In the genomic region with DNA sequence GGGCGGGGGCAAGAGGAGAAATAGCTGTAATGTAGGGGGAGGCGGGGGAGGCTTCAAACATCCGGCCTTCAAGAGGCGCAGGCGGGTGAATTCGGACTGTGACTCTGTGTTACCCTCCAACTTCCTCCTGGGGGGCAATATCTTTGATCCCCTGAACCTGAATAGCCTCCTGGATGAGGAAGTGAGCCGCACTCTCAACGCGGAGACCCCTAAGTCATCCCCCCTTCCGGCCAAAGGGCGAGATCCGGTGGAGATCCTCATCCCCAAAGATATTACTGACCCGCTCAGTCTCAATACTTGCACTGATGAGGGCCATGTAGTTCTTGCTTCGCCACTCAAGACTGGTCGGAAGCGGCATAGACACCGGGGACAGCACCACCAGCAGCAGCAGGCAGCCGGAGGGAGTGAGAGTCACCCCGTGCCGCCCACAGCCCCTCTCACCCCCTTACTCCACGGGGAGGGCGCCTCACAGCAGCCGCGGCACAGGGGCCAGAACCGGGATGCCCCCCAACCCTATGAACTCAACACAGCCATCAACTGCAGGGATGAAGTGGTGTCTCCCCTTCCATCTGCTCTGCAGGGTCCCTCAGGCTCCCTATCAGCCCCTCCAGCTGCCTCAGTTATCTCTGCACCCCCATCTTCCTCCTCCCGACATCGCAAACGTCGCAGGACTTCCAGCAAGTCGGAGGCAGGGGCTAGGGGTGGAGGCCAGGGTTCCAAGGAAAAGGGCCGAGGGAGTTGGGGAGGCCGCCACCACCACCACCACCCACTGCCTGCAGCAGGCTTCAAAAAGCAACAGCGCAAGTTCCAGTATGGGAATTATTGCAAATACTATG, we compare ENCODE assay signal across 8 cellular contexts. TPM values are rescaled to one million over a fixed set of nuclear protein-coding genes. Genes with fewer than 3 reads are reported as not detected.
DNase-seq lines count a peak whose midpoint lies in the region; ATAC-seq and TF ChIP-seq lines count a peak whose summit lies in the region.

No MANE protein-coding gene starts in this region.

- DNase-seq in stimulated activated CD4-positive, alpha-beta T cell treated with anti-CD3 and anti-CD28 coated beads, Interleukin-12 subunit alpha, Interleukin-12 subunit beta, amount 100 ng/mL, for 4 hours: peak; percentile 42
- DNase-seq in stimulated activated CD4-positive, alpha-beta T cell treated with anti-CD3 and anti-CD28 coated beads, Interleukin-2, amount 100 ng/mL, for 48 hours: no peak
- peak; percentile 69 for DNase-seq in activated CD4-positive, alpha-beta T cell treated with anti-CD3 and anti-CD28 coated beads, Interleukin-2, amount 10 ng/mL, durations not matched to agents 24 days and 14 days
- no peak for DNase-seq in endothelial cell (ENCODE audit: low spot score)
- peak in 6 of 10 donors; percentile 29 to 71 (median 34) for DNase-seq in naive thymus-derived CD8-positive, alpha-beta T cell
- DNase-seq in NCI-H1417 treated with DMSO at 0.1 percent for 48 hours (lab: John Stamatoyannopoulos, UW): no peak
- DNase-seq in hepatic stellate cell (ENCODE audit: low spot score): no peak

- peaks cover 4% of the 10 kb centered on the region for H3K9me3 Mint-ChIP-seq in activated CD4-positive, alpha-beta T cell treated with anti-CD3 and anti-CD28 coated beads, Interleukin-2, amount 10 ng/mL, durations not matched to agents 24 days and 14 days
- H3K9me3 Mint-ChIP-seq in endothelial cell (ENCODE audit: unreplicated experiment): no peaks in the 10 kb centered on the region
- peaks cover 0 to 5% (median 0%) of the 10 kb centered on the region in 9 donors for H3K9me3 Mint-ChIP-seq in naive thymus-derived CD8-positive, alpha-beta T cell

- peak overlapping the region; percentile 95 for H3K27ac Mint-ChIP-seq in activated CD4-positive, alpha-beta T cell treated with anti-CD3 and anti-CD28 coated beads, Interleukin-2, amount 10 ng/mL, durations not matched to agents 24 days and 14 days
- H3K27ac Mint-ChIP-seq in endothelial cell (ENCODE audit: unreplicated experiment): peak overlapping the region; percentile 91
- H3K27ac Mint-ChIP-seq in naive thymus-derived CD8-positive, alpha-beta T cell: peak overlapping the region; percentile 87 to 96 (median 94)

- peaks cover 11% of the 10 kb centered on the region for H3K27me3 Mint-ChIP-seq in activated CD4-positive, alpha-beta T cell treated with anti-CD3 and anti-CD28 coated beads, Interleukin-2, amount 10 ng/mL, durations not matched to agents 24 days and 14 days
- H3K27me3 Mint-ChIP-seq in endothelial cell (ENCODE audit: unreplicated experiment): peaks cover 27% of the 10 kb centered on the region
- H3K27me3 Mint-ChIP-seq in naive thymus-derived CD8-positive, alpha-beta T cell: peaks cover 0 to 11% (median 0%) of the 10 kb centered on the region in 5 donors

- peaks cover 55% of the 10 kb centered on the region for H3K36me3 Mint-ChIP-seq in activated CD4-positive, alpha-beta T cell treated with anti-CD3 and anti-CD28 coated beads, Interleukin-2, amount 10 ng/mL, durations not matched to agents 24 days and 14 days (ENCODE audit: low read depth)
- H3K36me3 Mint-ChIP-seq in endothelial cell (ENCODE audit: low read depth, unreplicated experiment): peaks cover 44% of the 10 kb centered on the region
- peaks cover 5 to 37% (median 9%) of the 10 kb centered on the region in 3 donors for H3K36me3 Mint-ChIP-seq in naive thymus-derived CD8-positive, alpha-beta T cell

- intact Hi-C loops in activated CD4-positive, alpha-beta T cell treated with anti-CD3 and anti-CD28 coated beads, Interleukin-2, amount 10 ng/mL, durations not matched to agents 24 days and 14 days (cut with micrococcal nuclease): loop anchor here (10.0 kb wide), 1 partner anchor 444 kb away; the partner anchor contains the start of gene SRRT

- TF ChIP-seq CTCF in endothelial cell (IDR thresholded peaks at IDR 0.05; ENCODE audit: unreplicated experiment): no peak

- ATAC-seq in naive thymus-derived CD8-positive, alpha-beta T cell: no peak
- ATAC-seq in HG03108 (IDR thresholded peaks at IDR 0.05; ENCODE audit: unreplicated experiment): no peak

- peak overlapping the region; percentile 95 for H3K4me3 Mint-ChIP-seq in activated CD4-positive, alpha-beta T cell treated with anti-CD3 and anti-CD28 coated beads, Interleukin-2, amount 10 ng/mL, durations not matched to agents 24 days and 14 days
- H3K4me3 Mint-ChIP-seq in endothelial cell (ENCODE audit: unreplicated experiment): peak overlapping the region; percentile 94
- peak overlapping the region; percentile 82 to 94 (median 88) for H3K4me3 Mint-ChIP-seq in naive thymus-derived CD8-positive, alpha-beta T cell

- peaks cover 55% of the 10 kb centered on the region for H3K4me1 Mint-ChIP-seq in activated CD4-positive, alpha-beta T cell treated with anti-CD3 and anti-CD28 coated beads, Interleukin-2, amount 10 ng/mL, durations not matched to agents 24 days and 14 days
- H3K4me1 Mint-ChIP-seq in endothelial cell (ENCODE audit: unreplicated experiment): peaks cover 49% of the 10 kb centered on the region
- peaks cover 32 to 71% (median 65%) of the 10 kb centered on the region in 4 donors for H3K4me1 Mint-ChIP-seq in naive thymus-derived CD8-positive, alpha-beta T cell

- POLR2A ChIA-PET in naive thymus-derived CD8-positive, alpha-beta T cell (lab: Charles Lee): interaction anchor here (0.6 to 4.2 kb wide), 32 partner anchors 7 to 1065 kb away, joined by 3 to 72 read pairs (median 4); partner anchors contain the start of genes AGFG2, AP4M1, ATP5MF and BUD31

RNA-seq across cellular contexts. Expression of gene MEPCE, which starts 1.0 kb away (rescaled TPM):
- total RNA-seq in activated CD4-positive, alpha-beta T cell treated with anti-CD3 and anti-CD28 coated beads, Interleukin-2, amount 10 ng/mL, durations not matched to agents 24 days and 14 days: 55.8 and 57.2 TPM in 2 replicates
- 30.5 TPM for total RNA-seq in endothelial cell (ENCODE audit: unreplicated experiment)
- total RNA-seq in naive thymus-derived CD8-positive, alpha-beta T cell: 10 to 100 TPM; 64.8 to 66.8 TPM
- 10 to 100 TPM in 2 of 3 donors, 1 to 10 TPM in 1; 9.7 to 15.8 (median 11.3) TPM for polyA plus RNA-seq in naive thymus-derived CD8-positive, alpha-beta T cell

RNA-seq across cellular contexts. Expression of gene ZCWPW1, which starts 2.2 kb away (rescaled TPM):
- total RNA-seq in activated CD4-positive, alpha-beta T cell treated with anti-CD3 and anti-CD28 coated beads, Interleukin-2, amount 10 ng/mL, durations not matched to agents 24 days and 14 days: 1.7 and 2.6 TPM in 2 replicates
- total RNA-seq in endothelial cell (ENCODE audit: unreplicated experiment): 2.2 TPM
- 10 to 100 TPM; 15.6 to 18.4 TPM for total RNA-seq in naive thymus-derived CD8-positive, alpha-beta T cell
- 1 to 10 TPM; 3.1 to 9.3 (median 5.5) TPM for polyA plus RNA-seq in naive thymus-derived CD8-positive, alpha-beta T cell

RNA-seq across cellular contexts. Expression of gene PPP1R35, which starts 5.6 kb away (rescaled TPM):
- 52.8 and 59.9 TPM in 2 replicates for total RNA-seq in activated CD4-positive, alpha-beta T cell treated with anti-CD3 and anti-CD28 coated beads, Interleukin-2, amount 10 ng/mL, durations not matched to agents 24 days and 14 days
- total RNA-seq in endothelial cell (ENCODE audit: unreplicated experiment): 27.3 TPM
- 10 to 100 TPM; 63.8 to 73.0 TPM for total RNA-seq in naive thymus-derived CD8-positive, alpha-beta T cell
- 10 to 100 TPM; 20.7 to 40.6 (median 27.0) TPM for polyA plus RNA-seq in naive thymus-derived CD8-positive, alpha-beta T cell

RNA-seq across cellular contexts. Expression of gene SPACDR, which starts 33.4 kb away (rescaled TPM):
- 2.7 and 2.9 TPM in 2 replicates for total RNA-seq in activated CD4-positive, alpha-beta T cell treated with anti-CD3 and anti-CD28 coated beads, Interleukin-2, amount 10 ng/mL, durations not matched to agents 24 days and 14 days
- 4.3 TPM for total RNA-seq in endothelial cell (ENCODE audit: unreplicated experiment)
- 1 to 10 TPM; 4.0 to 4.5 TPM for total RNA-seq in naive thymus-derived CD8-positive, alpha-beta T cell
- under 1 TPM in 2 of 3 donors, not detected in 1; 0.28 to 0.56 TPM for polyA plus RNA-seq in naive thymus-derived CD8-positive, alpha-beta T cell

RNA-seq across cellular contexts. Expression of gene TSC22D4, which starts 48.3 kb away (rescaled TPM):
- total RNA-seq in activated CD4-positive, alpha-beta T cell treated with anti-CD3 and anti-CD28 coated beads, Interleukin-2, amount 10 ng/mL, durations not matched to agents 24 days and 14 days: 113 and 121 TPM in 2 replicates
- 94.3 TPM for total RNA-seq in endothelial cell (ENCODE audit: unreplicated experiment)
- total RNA-seq in naive thymus-derived CD8-positive, alpha-beta T cell: 100 to 1,000 TPM; 128 to 129 TPM
- polyA plus RNA-seq in naive thymus-derived CD8-positive, alpha-beta T cell: 10 to 100 TPM; 30.3 to 35.9 (median 31.0) TPM

Comparison
In these comparisons a context has a peak if more than half of its experiments do, and no peak if none do; other contexts are left out.
1. DNase-seq: peak in stimulated activated CD4-positive, alpha-beta T cell treated with anti-CD3 and anti-CD28 coated beads, Interleukin-12 subunit alpha, Interleukin-12 subunit beta, amount 100 ng/mL, for 4 hours (single experiment), activated CD4-positive, alpha-beta T cell treated with anti-CD3 and anti-CD28 coated beads, Interleukin-2, amount 10 ng/mL, durations not matched to agents 24 days and 14 days (single experiment) and naive thymus-derived CD8-positive, alpha-beta T cell (6 of 10); none in stimulated activated CD4-positive, alpha-beta T cell treated with anti-CD3 and anti-CD28 coated beads, Interleukin-2, amount 100 ng/mL, for 48 hours (0 of 2), endothelial cell (single experiment), NCI-H1417 treated with DMSO at 0.1 percent for 48 hours (single experiment) and hepatic stellate cell (single experiment).
2. Peak in every context shown above with its lines, with median percentiles within 50 percentile points of each other: H3K27ac Mint-ChIP-seq and H3K4me3 Mint-ChIP-seq.